ENCODE assay signal across 39 cellular contexts in the genomic region with DNA sequence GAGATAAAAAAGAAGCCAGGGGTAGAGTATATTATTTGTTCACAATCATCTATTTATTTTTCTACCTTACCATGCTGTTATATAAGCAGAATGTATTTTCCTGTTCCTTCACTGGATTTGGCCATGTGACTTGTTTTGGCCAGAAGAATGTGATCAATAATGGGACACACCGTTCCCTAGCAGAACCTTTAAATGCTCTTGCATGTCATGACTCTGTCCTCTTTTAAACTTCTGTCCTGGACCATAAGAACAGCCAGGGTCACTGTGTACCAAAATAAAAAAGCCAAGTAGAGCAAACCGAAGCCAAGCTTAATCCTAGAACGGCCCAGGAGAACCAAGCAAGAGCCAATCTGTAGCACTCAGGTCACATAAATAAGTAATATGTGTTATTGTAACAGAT.
"Had no signal": no experiment of that assay in that cellular context is flagged by ENCODE, and none has a peak within 500 bp of the region (broad histone marks: within the 10 kb centered on the region; RNA-seq: fewer than 3 reads in every experiment).

No MANE protein-coding gene starts in this region.

- H3K9me3 ChIP-seq: adrenal gland had no signal

- ATAC-seq: activated CD4-positive, alpha-beta T cell treated with anti-CD3 and anti-CD28 coated beads for 36 hours; activated CD4-positive, CD25-positive, alpha-beta regulatory T cell treated with anti-CD3 and anti-CD28 coated beads, Interleukin-2, amount 50 U/mL, for 24 hours; activated naive CD4-positive, alpha-beta T cell treated with anti-CD3 and anti-CD28 coated beads, Interleukin-2, amount 50 U/mL, for 72 hours; activated T-cell treated with anti-CD3 and anti-CD28 coated beads, Interleukin-2, amount 50 U/mL, for 4 hours; activated T-cell treated with anti-CD3 and anti-CD28 coated beads, Interleukin-2, amount 50 U/mL, for 72 hours; activated T-helper 17 cell treated with anti-CD3 and anti-CD28 coated beads, Interleukin-2, amount 50 U/mL, for 72 hours; WTC11 had no signal

- H3K4me3 Mint-ChIP-seq: activated CD4-positive, alpha-beta memory T cell treated with anti-CD3 and anti-CD28 coated beads, Interleukin-2, amount 10 ng/mL, durations not matched to agents 7 days and 5 days; activated CD4-positive, alpha-beta T cell treated with anti-CD3 and anti-CD28 coated beads for 36 hours; activated CD4-positive, alpha-beta T cell treated with anti-CD3 and anti-CD28 coated beads, Interleukin-2, amount 10 ng/mL, durations not matched to agents 7 days and 5 days; activated naive CD4-positive, alpha-beta T cell treated with anti-CD3 and anti-CD28 coated beads for 36 hours; activated naive CD8-positive, alpha-beta T cell treated with anti-CD3 and anti-CD28 coated beads for 36 hours; activated T-cell treated with anti-CD3 and anti-CD28 coated beads, Interleukin-2, amount 50 U/mL, for 4 hours; activated T-cell treated with anti-CD3 and anti-CD28 coated beads, Interleukin-2, amount 50 U/mL, for 72 hours; activated T-helper 1 cell treated with anti-CD3 and anti-CD28 coated beads, Interleukin-12 subunit alpha, Interleukin-12 subunit beta, Interleukin-2, Interleukin-4 antibody, amounts not matched to agents 30 ng/mL and 10 ng/mL and 1 ng/mL, durations not matched to agents 14 hours and 24 hours and 36 hours; activated T-helper 17 cell treated with anti-CD3 and anti-CD28 coated beads, Interleukin-2, amount 50 U/mL, for 72 hours; brain; central memory CD8-positive, alpha-beta T cell; T-helper 1 cell treated with Interleukin-12 subunit alpha and Interleukin-12 subunit beta and Interleukin-4 antibody, amounts not matched to agents 30 μg/mL and 1 μg/mL, for 36 hours; T-helper 2 cell treated with Interferon-gamma antibody and Interleukin-4, amounts not matched to agents 5 μg/mL and 100 μg/mL, for 36 hours; WTC11 had no signal

- H3K36me3 Mint-ChIP-seq: activated naive CD4-positive, alpha-beta T cell treated with anti-CD3 and anti-CD28 coated beads, Interleukin-2, amount 50 U/mL, for 72 hours; activated naive CD8-positive, alpha-beta T cell treated with anti-CD3 and anti-CD28 coated beads for 36 hours; brain had no signal

- FAIRE-seq: astrocyte, bronchial epithelial cell, TTC549 had no signal

- H3K36me3 ChIP-seq: adrenal gland, cardiac muscle cell, WERI-Rb-1 had no signal

- DNase-seq: activated CD4-positive, alpha-beta memory T cell treated with anti-CD3 and anti-CD28 coated beads, Interleukin-2, amount 10 ng/mL, durations not matched to agents 7 days and 5 days; activated CD4-positive, alpha-beta T cell treated with anti-CD3 and anti-CD28 coated beads for 1 hour; activated CD4-positive, alpha-beta T cell treated with anti-CD3 and anti-CD28 coated beads for 36 hours; activated CD4-positive, alpha-beta T cell treated with anti-CD3 and anti-CD28 coated beads, Interleukin-2, amount 10 ng/mL, durations not matched to agents 7 days and 5 days; activated CD4-positive, alpha-beta T cell treated with anti-CD3 and anti-CD28 coated beads, Interleukin-2, amount 50 U/mL, for 48 hours; activated CD4-positive, CD25-positive, alpha-beta regulatory T cell; activated CD8-positive, alpha-beta memory T cell treated with anti-CD3 and anti-CD28 coated beads, Interleukin-2, amount 50 U/mL, for 4 hours; activated effector memory CD4-positive, alpha-beta T cell treated with anti-CD3 and anti-CD28 coated beads, Interleukin-2, amount 50 U/mL, for 16 hours; activated gamma-delta T cell treated with Interleukin-2 at 50 U/mL for 16 hours; activated naive CD4-positive, alpha-beta T cell; activated naive CD4-positive, alpha-beta T cell treated with anti-CD3 and anti-CD28 coated beads for 36 hours; activated naive CD4-positive, alpha-beta T cell treated with anti-CD3 and anti-CD28 coated beads, Interleukin-2, amount 50 U/mL, for 16 hours; activated naive CD8-positive, alpha-beta T cell treated with anti-CD3 and anti-CD28 coated beads for 36 hours; activated T-cell treated with anti-CD3 and anti-CD28 coated beads for 4 hours; activated T-cell treated with anti-CD3 and anti-CD28 coated beads, Interleukin-2, amount 50 U/mL, for 1 hour; activated T-cell treated with anti-CD3 and anti-CD28 coated beads, Interleukin-2, amount 50 U/mL, for 4 hours; activated T-cell treated with anti-CD3 and anti-CD28 coated beads, Interleukin-2, amount 50 U/mL, for 72 hours; adrenal gland; amniotic stem cell; aorta; caudate nucleus; cerebellar nuclear complex; T-helper 1 cell; T-helper 2 cell; T-helper 9 cell; WERI-Rb-1 had no signal

- H3K9me3 Mint-ChIP-seq: activated naive CD8-positive, alpha-beta T cell treated with anti-CD3 and anti-CD28 coated beads for 36 hours had no signal

- H3K27me3 Mint-ChIP-seq: activated CD4-positive, alpha-beta memory T cell treated with anti-CD3 and anti-CD28 coated beads, Interleukin-2, amount 10 ng/mL, durations not matched to agents 7 days and 5 days; activated CD4-positive, alpha-beta T cell treated with anti-CD3 and anti-CD28 coated beads for 36 hours; activated CD4-positive, alpha-beta T cell treated with anti-CD3 and anti-CD28 coated beads, Interleukin-2, amount 10 ng/mL, durations not matched to agents 7 days and 5 days; activated naive CD8-positive, alpha-beta T cell treated with anti-CD3 and anti-CD28 coated beads for 36 hours; activated T-helper 17 cell treated with anti-CD3 and anti-CD28 coated beads, Interleukin-2, amount 50 U/mL, for 72 hours; brain; central memory CD8-positive, alpha-beta T cell had no signal

- H3K27ac ChIP-seq: adrenal gland, cardiac muscle cell, WERI-Rb-1 had no signal

- H3K27me3 ChIP-seq: adrenal gland, cardiac muscle cell had no signal

- H3K4me1 ChIP-seq: adrenal gland had no signal

- H3K27ac Mint-ChIP-seq: activated CD4-positive, alpha-beta memory T cell treated with anti-CD3 and anti-CD28 coated beads, Interleukin-2, amount 10 ng/mL, durations not matched to agents 7 days and 5 days; activated CD4-positive, alpha-beta T cell treated with anti-CD3 and anti-CD28 coated beads for 36 hours; activated CD4-positive, alpha-beta T cell treated with anti-CD3 and anti-CD28 coated beads, Interleukin-2, amount 10 ng/mL, durations not matched to agents 7 days and 5 days; activated naive CD4-positive, alpha-beta T cell treated with anti-CD3 and anti-CD28 coated beads for 36 hours; activated naive CD4-positive, alpha-beta T cell treated with anti-CD3 and anti-CD28 coated beads, Interleukin-2, amount 50 U/mL, for 72 hours; activated naive CD8-positive, alpha-beta T cell treated with anti-CD3 and anti-CD28 coated beads for 36 hours; activated T-cell treated with anti-CD3 and anti-CD28 coated beads, Interleukin-2, amount 50 U/mL, for 72 hours; activated T-helper 1 cell treated with anti-CD3 and anti-CD28 coated beads, Interleukin-12 subunit alpha, Interleukin-12 subunit beta, Interleukin-2, Interleukin-4 antibody, amounts not matched to agents 30 ng/mL and 10 ng/mL and 1 ng/mL, durations not matched to agents 14 hours and 24 hours and 36 hours; activated T-helper 17 cell treated with anti-CD3 and anti-CD28 coated beads, Interleukin-2, amount 50 U/mL, for 72 hours; brain; T-helper 1 cell treated with Interleukin-12 subunit alpha and Interleukin-12 subunit beta and Interleukin-4 antibody, amounts not matched to agents 30 μg/mL and 1 μg/mL, for 36 hours; T-helper 2 cell treated with Interferon-gamma antibody and Interleukin-4, amounts not matched to agents 5 μg/mL and 100 μg/mL, for 36 hours; WTC11 had no signal

- H3K4me1 Mint-ChIP-seq: activated CD4-positive, alpha-beta memory T cell treated with anti-CD3 and anti-CD28 coated beads, Interleukin-2, amount 10 ng/mL, durations not matched to agents 7 days and 5 days; activated CD4-positive, alpha-beta T cell treated with anti-CD3 and anti-CD28 coated beads for 36 hours; activated CD4-positive, alpha-beta T cell treated with anti-CD3 and anti-CD28 coated beads, Interleukin-2, amount 10 ng/mL, durations not matched to agents 7 days and 5 days; activated naive CD8-positive, alpha-beta T cell treated with anti-CD3 and anti-CD28 coated beads for 36 hours; activated T-helper 17 cell treated with anti-CD3 and anti-CD28 coated beads, Interleukin-2, amount 50 U/mL, for 72 hours; brain; central memory CD8-positive, alpha-beta T cell; WTC11 had no signal

- H3K4me3 ChIP-seq: adrenal gland, cardiac muscle cell had no signal
